12 cellular contexts compared by ENCODE assay signal in genomic region chr13:66128692-66129269, GRCh38.
DNase-seq lines count a peak whose midpoint lies in the region; ATAC-seq and TF ChIP-seq lines count a peak whose summit lies in the region.
"Had no signal": no experiment of that assay in that cellular context is flagged by ENCODE, and none has a peak within 500 bp of the region (broad histone marks: within the 10 kb centered on the region; RNA-seq: fewer than 3 reads in every experiment).

No MANE protein-coding gene starts in this region.

- intact Hi-C loops in Right ventricle myocardium superior (cut with DNase I) = no loop called here

- H3K4me3 Mint-ChIP-seq in activated naive CD8-positive, alpha-beta T cell treated with anti-CD3 and anti-CD28 coated beads, Interleukin-2, amount 50 U/mL, for 24 hours = no peak overlapping the region
- H3K4me3 Mint-ChIP-seq in activated naive CD8-positive, alpha-beta T cell treated with anti-CD3 and anti-CD28 coated beads for 36 hours = no peak overlapping the region
- H3K4me3 Mint-ChIP-seq in stimulated activated naive CD8-positive, alpha-beta T cell treated with anti-CD3 and anti-CD28 coated beads, Interleukin-15, amount 100 ng/mL, for 72 hours = no peak overlapping the region

- no peak overlapping the region for H3K27ac Mint-ChIP-seq in activated naive CD8-positive, alpha-beta T cell treated with anti-CD3 and anti-CD28 coated beads, Interleukin-2, amount 50 U/mL, for 24 hours
- no peak overlapping the region for H3K27ac Mint-ChIP-seq in activated naive CD8-positive, alpha-beta T cell treated with anti-CD3 and anti-CD28 coated beads for 36 hours
- H3K27ac Mint-ChIP-seq in stimulated activated naive CD8-positive, alpha-beta T cell treated with anti-CD3 and anti-CD28 coated beads, Interleukin-15, amount 100 ng/mL, for 72 hours = no peak overlapping the region

- no peaks in the 10 kb centered on the region for H3K9me3 Mint-ChIP-seq in activated naive CD8-positive, alpha-beta T cell treated with anti-CD3 and anti-CD28 coated beads, Interleukin-2, amount 50 U/mL, for 24 hours
- H3K9me3 Mint-ChIP-seq in activated naive CD8-positive, alpha-beta T cell treated with anti-CD3 and anti-CD28 coated beads for 36 hours = no peaks in the 10 kb centered on the region
- no peaks in the 10 kb centered on the region for H3K9me3 Mint-ChIP-seq in stimulated activated naive CD8-positive, alpha-beta T cell treated with anti-CD3 and anti-CD28 coated beads, Interleukin-15, amount 100 ng/mL, for 72 hours

- DNase-seq in activated naive CD8-positive, alpha-beta T cell treated with anti-CD3 and anti-CD28 coated beads, Interleukin-2, amount 50 U/mL, for 24 hours = no peak
- no peak for DNase-seq in activated naive CD8-positive, alpha-beta T cell treated with anti-CD3 and anti-CD28 coated beads for 36 hours
- no peak for DNase-seq in stimulated activated naive CD8-positive, alpha-beta T cell treated with anti-CD3 and anti-CD28 coated beads, Interleukin-15, amount 100 ng/mL, for 72 hours
- DNase-seq in mesenteric fat pad (ENCODE audit: low spot score) = no peak
- no peak for DNase-seq in omental fat pad (ENCODE audit: low spot score)
- no peak for DNase-seq in Right ventricle myocardium superior
- DNase-seq: activated CD8-positive, alpha-beta memory T cell treated with anti-CD3 and anti-CD28 coated beads for 24 hours; mucosa of descending colon; T1000 had no signal

- no peaks in the 10 kb centered on the region for H3K27me3 Mint-ChIP-seq in activated naive CD8-positive, alpha-beta T cell treated with anti-CD3 and anti-CD28 coated beads, Interleukin-2, amount 50 U/mL, for 24 hours
- H3K27me3 Mint-ChIP-seq in activated naive CD8-positive, alpha-beta T cell treated with anti-CD3 and anti-CD28 coated beads for 36 hours = no peaks in the 10 kb centered on the region
- no peaks in the 10 kb centered on the region for H3K27me3 Mint-ChIP-seq in stimulated activated naive CD8-positive, alpha-beta T cell treated with anti-CD3 and anti-CD28 coated beads, Interleukin-15, amount 100 ng/mL, for 72 hours

- TF ChIP-seq CTCF in omental fat pad (IDR thresholded peaks at IDR 0.05) = no peak

- H3K36me3 Mint-ChIP-seq in activated naive CD8-positive, alpha-beta T cell treated with anti-CD3 and anti-CD28 coated beads, Interleukin-2, amount 50 U/mL, for 24 hours (ENCODE audit: low read depth) = no peaks in the 10 kb centered on the region
- H3K36me3 Mint-ChIP-seq in activated naive CD8-positive, alpha-beta T cell treated with anti-CD3 and anti-CD28 coated beads for 36 hours = no peaks in the 10 kb centered on the region

- peak; percentile 43 for ATAC-seq in activated naive CD8-positive, alpha-beta T cell treated with anti-CD3 and anti-CD28 coated beads, Interleukin-2, amount 50 U/mL, for 24 hours
- ATAC-seq in HG02623 (IDR thresholded peaks at IDR 0.05; ENCODE audit: unreplicated experiment) (peak; percentile 85), HG03280 (IDR thresholded peaks at IDR 0.05; ENCODE audit: unreplicated experiment) (peak; percentile 76), omental fat pad (ENCODE audit: low FRiP score) (no peak), Right ventricle myocardium superior (ENCODE audit: poor library complexity) (no peak)
- peak; percentile 87 for ATAC-seq in stimulated activated naive CD8-positive, alpha-beta T cell treated with anti-CD3 and anti-CD28 coated beads, Interleukin-15, amount 100 ng/mL, for 72 hours
- ATAC-seq: esophagus mucosa, mucosa of descending colon had no signal

- no peaks in the 10 kb centered on the region for H3K4me1 Mint-ChIP-seq in activated naive CD8-positive, alpha-beta T cell treated with anti-CD3 and anti-CD28 coated beads, Interleukin-2, amount 50 U/mL, for 24 hours
- peaks cover 13% of the 10 kb centered on the region for H3K4me1 Mint-ChIP-seq in activated naive CD8-positive, alpha-beta T cell treated with anti-CD3 and anti-CD28 coated beads for 36 hours
- H3K4me1 Mint-ChIP-seq in stimulated activated naive CD8-positive, alpha-beta T cell treated with anti-CD3 and anti-CD28 coated beads, Interleukin-15, amount 100 ng/mL, for 72 hours = peaks cover 7% of the 10 kb centered on the region

Comparison
In these comparisons a context has a peak if more than half of its experiments do, and no peak if none do; other contexts are left out.
1. ATAC-seq: peak in activated naive CD8-positive, alpha-beta T cell treated with anti-CD3 and anti-CD28 coated beads, Interleukin-2, amount 50 U/mL, for 24 hours (single experiment), HG02623 (single experiment), HG03280 (single experiment) and stimulated activated naive CD8-positive, alpha-beta T cell treated with anti-CD3 and anti-CD28 coated beads, Interleukin-15, amount 100 ng/mL, for 72 hours (single experiment); none in omental fat pad (single experiment) and Right ventricle myocardium superior (single experiment).